10 cellular contexts compared by ENCODE assay signal in genomic region chr17:45130640-45131293, GRCh38. TPM values are rescaled to one million over a fixed set of nuclear protein-coding genes. Genes with fewer than 3 reads are reported as not detected.
DNase-seq lines count a peak whose midpoint lies in the region; FAIRE-seq and TF ChIP-seq lines count a peak whose summit lies in the region.
"Had no signal": no experiment of that assay in that cellular context is flagged by ENCODE, and none has a peak within 500 bp of the region (broad histone marks: within the 10 kb centered on the region; RNA-seq: fewer than 3 reads in every experiment).

No MANE protein-coding gene starts in this region.

- H3K27ac Mint-ChIP-seq in activated naive CD8-positive, alpha-beta T cell: no peak overlapping the region
- H3K27ac Mint-ChIP-seq in activated naive CD8-positive, alpha-beta T cell treated with anti-CD3 and anti-CD28 coated beads for 36 hours: no peak overlapping the region

- H2AK5ac ChIP-seq in mesendoderm (ENCODE audit: low read length): no peak overlapping the region

- no CpG with 5 or more reads among the region's 8 CpGs for WGBS in mesendoderm (ENCODE audit: extremely low coverage, insufficient coverage, low lambda C conversion rate)

- no peaks in the 10 kb centered on the region for H3K36me3 ChIP-seq in bronchial epithelial cell (ENCODE audit: control insufficient read depth, insufficient read depth, low read length)
- H3K36me3 ChIP-seq in mucosa of rectum (ENCODE audit: control insufficient read depth in 2 of 2, insufficient read depth in 2 of 2, low read length in 2 of 2): no peaks in the 10 kb centered on the region
- no peaks in the 10 kb centered on the region for H3K36me3 ChIP-seq in uterus
- no peaks in the 10 kb centered on the region for H3K36me3 ChIP-seq in mesendoderm (ENCODE audit: control insufficient read depth, insufficient read depth, low read length)

- H3K23ac ChIP-seq in mesendoderm (ENCODE audit: low read length): no peak overlapping the region

- no peak overlapping the region for H2BK120ac ChIP-seq in mesendoderm (ENCODE audit: low read depth, low read length)

- H3K27ac ChIP-seq in mucosa of rectum (ENCODE audit: low read depth in 2 of 2, low read length in 2 of 2) (peak overlapping the region; percentile 95 to 97), uterus (peak overlapping the region; percentile 81 to 97), mesendoderm (ENCODE audit: low read depth, low read length) (no peak overlapping the region)
- H3K27ac ChIP-seq: SK-N-MC had no signal

- H3K4me1 Mint-ChIP-seq in activated naive CD8-positive, alpha-beta T cell (ENCODE audit: low read depth): peaks cover 10% of the 10 kb centered on the region
- peaks cover 6% of the 10 kb centered on the region for H3K4me1 Mint-ChIP-seq in activated naive CD8-positive, alpha-beta T cell treated with anti-CD3 and anti-CD28 coated beads for 36 hours

- H3K4me2 ChIP-seq in mesendoderm (ENCODE audit: low read length): no peak overlapping the region

- H3K18ac ChIP-seq in mesendoderm (ENCODE audit: low read length): no peak overlapping the region

- H3K4me3 Mint-ChIP-seq in activated naive CD8-positive, alpha-beta T cell: peak overlapping the region; percentile 54
- H3K4me3 Mint-ChIP-seq in activated naive CD8-positive, alpha-beta T cell treated with anti-CD3 and anti-CD28 coated beads for 36 hours: no peak overlapping the region

- DNase-seq in activated naive CD8-positive, alpha-beta T cell treated with anti-CD3 and anti-CD28 coated beads for 36 hours: no peak
- no peak for DNase-seq in bronchial epithelial cell (ENCODE audit: low read depth)
- DNase-seq in uterus: no peak
- DNase-seq in NCI-H1436 treated with DMSO at 0.1 percent for 48 hours (lab: John Stamatoyannopoulos, UW): no peak
- DNase-seq in mesendoderm: no peak
- no peak for DNase-seq in H4 (ENCODE audit: low spot score)
- DNase-seq: NCI-H1694 treated with DMSO at 0.1 percent for 48 hours had no signal

- no peak overlapping the region for H3K56ac ChIP-seq in mesendoderm (ENCODE audit: low read length)

- H3K4me1 ChIP-seq in mucosa of rectum (ENCODE audit: control insufficient read depth in 2 of 2, insufficient read depth in 2 of 2, low read length in 2 of 2): peaks cover 53 to 54% of the 10 kb centered on the region in 2 donors
- H3K4me1 ChIP-seq in uterus: peaks cover 9 to 20% of the 10 kb centered on the region in 2 donors
- peaks cover 4% of the 10 kb centered on the region for H3K4me1 ChIP-seq in mesendoderm (ENCODE audit: control insufficient read depth, low read depth, low read length)

- intact Hi-C loops in uterus (cut with DNase I; ENCODE audit: low total_unique reads): no loop called here

- no peak for FAIRE-seq in bronchial epithelial cell (lab: Jason Lieb, UNC)

- H3K79me1 ChIP-seq in mesendoderm (ENCODE audit: low read length): no peaks in the 10 kb centered on the region

- TF ChIP-seq POLR2A in uterus (IDR thresholded peaks at IDR 0.05): no peak

- H3K9ac ChIP-seq in mucosa of rectum (ENCODE audit: low read depth in 1 of 2, low read length in 2 of 2) (peak overlapping the region; percentile 71 to 90), mesendoderm (ENCODE audit: low read length) (no peak overlapping the region)

- H2BK5ac ChIP-seq in mesendoderm (ENCODE audit: low read length): no peak overlapping the region

- H3K27me3 ChIP-seq in bronchial epithelial cell (ENCODE audit: control insufficient read depth, insufficient read depth, low read length): no peaks in the 10 kb centered on the region
- H3K27me3 ChIP-seq in mucosa of rectum (ENCODE audit: control insufficient read depth in 2 of 2, insufficient read depth in 2 of 2, low read length in 2 of 2): no peaks in the 10 kb centered on the region
- no peaks in the 10 kb centered on the region for H3K27me3 ChIP-seq in uterus
- H3K27me3 ChIP-seq in mesendoderm (ENCODE audit: insufficient read depth, low read length, poor library complexity): no peaks in the 10 kb centered on the region

- no peak for TF ChIP-seq CTCF in bronchial epithelial cell (IDR thresholded peaks at IDR 0.05; ENCODE audit: insufficient read depth, low read length, severe bottlenecking)
- TF ChIP-seq CTCF in uterus (IDR thresholded peaks at IDR 0.05): no peak

- H3K4me3 ChIP-seq in bronchial epithelial cell (ENCODE audit: low read depth, low read length): peak overlapping the region; percentile 86
- peak overlapping the region; percentile 78 to 83 for H3K4me3 ChIP-seq in mucosa of rectum (ENCODE audit: low read length in 2 of 2)
- H3K4me3 ChIP-seq in uterus: peak overlapping the region in 1 of 2 donors; percentile 99
- no peak overlapping the region for H3K4me3 ChIP-seq in mesendoderm (ENCODE audit: low read length)

- no peaks in the 10 kb centered on the region for H3K9me3 Mint-ChIP-seq in activated naive CD8-positive, alpha-beta T cell (ENCODE audit: low read depth)
- no peaks in the 10 kb centered on the region for H3K9me3 Mint-ChIP-seq in activated naive CD8-positive, alpha-beta T cell treated with anti-CD3 and anti-CD28 coated beads for 36 hours

- no peaks in the 10 kb centered on the region for H3K79me2 ChIP-seq in mesendoderm (ENCODE audit: control insufficient read depth, insufficient read depth, low read length)

- H4K8ac ChIP-seq in mesendoderm (ENCODE audit: low read depth, low read length): no peak overlapping the region

- H3K27me3 Mint-ChIP-seq in activated naive CD8-positive, alpha-beta T cell: no peaks in the 10 kb centered on the region
- peaks cover 6% of the 10 kb centered on the region for H3K27me3 Mint-ChIP-seq in activated naive CD8-positive, alpha-beta T cell treated with anti-CD3 and anti-CD28 coated beads for 36 hours

- no peak overlapping the region for H3K4ac ChIP-seq in mesendoderm (ENCODE audit: low read depth, low read length)

- H4K5ac ChIP-seq in mesendoderm (ENCODE audit: low read length): no peak overlapping the region

- H2BK15ac ChIP-seq in mesendoderm (replicated peaks; ENCODE audit: low read depth): no peak overlapping the region

- no peaks in the 10 kb centered on the region for H3K36me3 Mint-ChIP-seq in activated naive CD8-positive, alpha-beta T cell
- H3K36me3 Mint-ChIP-seq in activated naive CD8-positive, alpha-beta T cell treated with anti-CD3 and anti-CD28 coated beads for 36 hours: no peaks in the 10 kb centered on the region

- H3K9me3 ChIP-seq in mucosa of rectum (ENCODE audit: control insufficient read depth in 2 of 2, low read length in 2 of 2): no peaks in the 10 kb centered on the region
- no peaks in the 10 kb centered on the region for H3K9me3 ChIP-seq in uterus

RNA-seq across cellular contexts. Expression of gene PLCD3, which starts 1.5 kb away (rescaled TPM):
- 1 to 10 TPM; 2.7 to 3.8 TPM for total RNA-seq in activated naive CD8-positive, alpha-beta T cell treated with anti-CD3 and anti-CD28 coated beads for 36 hours
- total RNA-seq in bronchial epithelial cell: 33.9 and 44.0 TPM in 2 replicates
- total RNA-seq in uterus: 10 to 100 TPM in 2 of 4 donors, 1 to 10 TPM in 2; 1.5 to 90.8 (median 8.9) TPM
- 14.9 TPM for polyA plus RNA-seq in mesendoderm (2013, experiment 1 of 2)
- polyA plus RNA-seq in mesendoderm (2013, experiment 2 of 2): 14.1 TPM
- total RNA-seq in H4 (2014; rRNA removed; shearing (Covaris generic)): 21.0 and 157 TPM in 2 replicates

RNA-seq across cellular contexts. Expression of gene ACBD4, which starts 4.7 kb away (rescaled TPM):
- 1 to 10 TPM; 8.6 to 8.9 TPM for total RNA-seq in activated naive CD8-positive, alpha-beta T cell treated with anti-CD3 and anti-CD28 coated beads for 36 hours
- total RNA-seq in bronchial epithelial cell (6.1 and 8.7 TPM in 2 replicates), uterus (10 to 100 TPM in 3 of 4 donors, 1 to 10 TPM in 1; 7.8 to 37.7 (median 26.1) TPM)
- polyA plus RNA-seq in mesendoderm (2013, experiment 1 of 2): 1.4 TPM
- 1.3 TPM for polyA plus RNA-seq in mesendoderm (2013, experiment 2 of 2)
- total RNA-seq in H4 (2014; rRNA removed; shearing (Covaris generic)): 2.1 and 2.6 TPM in 2 replicates

RNA-seq across cellular contexts. Expression of gene HEXIM1, which starts 17.5 kb away (rescaled TPM):
- total RNA-seq in activated naive CD8-positive, alpha-beta T cell treated with anti-CD3 and anti-CD28 coated beads for 36 hours: 10 to 100 TPM; 36.0 to 36.5 TPM
- total RNA-seq in bronchial epithelial cell (7.1 and 12.5 TPM in 2 replicates), uterus (10 to 100 TPM; 23.8 to 60.6 (median 26.7) TPM)
- polyA plus RNA-seq in mesendoderm (2013, experiment 1 of 2): 20.9 TPM
- 20.6 TPM for polyA plus RNA-seq in mesendoderm (2013, experiment 2 of 2)
- total RNA-seq in H4 (2014; rRNA removed; shearing (Covaris generic)): 4.9 and 6.5 TPM in 2 replicates

RNA-seq across cellular contexts. Expression of gene HEXIM2, which starts 30.9 kb away (rescaled TPM):
- 1 to 10 TPM; 4.8 to 5.6 TPM for total RNA-seq in activated naive CD8-positive, alpha-beta T cell treated with anti-CD3 and anti-CD28 coated beads for 36 hours
- total RNA-seq in bronchial epithelial cell (4.1 and 4.7 TPM in 2 replicates), uterus (10 to 100 TPM in 1 of 4 donors, 1 to 10 TPM in 2, not detected in 1; 3.0 to 11.6 (median 7.6) TPM)
- 3.4 TPM for polyA plus RNA-seq in mesendoderm (2013, experiment 1 of 2)
- 3.0 TPM for polyA plus RNA-seq in mesendoderm (2013, experiment 2 of 2)
- 5.8 and 10.7 TPM in 2 replicates for total RNA-seq in H4 (2014; rRNA removed; shearing (Covaris generic))
